8 cellular contexts compared by ENCODE assay signal in genomic region chr16:80027007-80027965, GRCh38.
A peak's percentile ranks its signal among the peaks of the same experiment; 100 is the strongest.
DNase-seq lines count a peak whose midpoint lies in the region; ATAC-seq, FAIRE-seq and TF ChIP-seq lines count a peak whose summit lies in the region.

No MANE protein-coding gene starts in this region.

- peak overlapping the region; percentile 59; the same call in 2 of the 3 replicates for H3K27ac ChIP-seq in K562 (ENCODE audit: extremely low read depth, low read depth, low read length)

- H2AFZ ChIP-seq in K562 (ENCODE audit: low read depth, low read length): peak overlapping the region; percentile 86

- peak; percentile 91 for FAIRE-seq in K562 (lab: Jason Lieb, UNC)

- DNase-seq in NCI-H345 (lab: John Stamatoyannopoulos, UW): peak; percentile 27
- DNase-seq in NCI-H345 treated with DMSO at 0.1 percent for 48 hours (lab: John Stamatoyannopoulos, UW; ENCODE audit: unreplicated experiment): no peak
- DNase-seq in T-helper 2 cell treated with Interferon-gamma antibody and Interleukin-4, amounts not matched to agents 5 μg/mL and 100 μg/mL, for 36 hours (ENCODE audit: low spot score): peak; percentile 50
- DNase-seq in K562 (ENCODE audit: extremely low read depth in 1 of 4, low spot score in 3 of 4): peak; percentile 76 to 90 (median 80)
- peak; percentile 93 for DNase-seq in kidney epithelial cell (ENCODE audit: low read depth)
- peak; percentile 27 to 36 (median 30) for DNase-seq in stimulated activated CD4-positive, alpha-beta T cell treated with anti-CD3 and anti-CD28 coated beads, TNF-alpha, amount 100 ng/mL, for 48 hours (ENCODE audit: low read depth in 3 of 3)
- DNase-seq in GM10266 (ENCODE audit: extremely low spot score): no peak

- H3K36me3 Mint-ChIP-seq in T-helper 2 cell treated with Interferon-gamma antibody and Interleukin-4, amounts not matched to agents 5 μg/mL and 100 μg/mL, for 36 hours (ENCODE audit: low read depth): no peaks in the 10 kb centered on the region

- no peaks in the 10 kb centered on the region for H3K9me3 ChIP-seq in K562 (replicated peaks; ENCODE audit: control insufficient read depth, insufficient read depth, low read depth, low read length)

- no peak for TF ChIP-seq POLR2A in K562 (conservative IDR thresholded peaks at IDR 0.05)

- 15% methylated on average over 20 of the region's 20 CpGs for WGBS in K562 (ENCODE audit: insufficient coverage, low coverage, missing lambda C conversion rate)

- peak overlapping the region; percentile 67 for H3K4me2 ChIP-seq in K562 (ENCODE audit: insufficient read depth, low read length)

- H3K4me3 Mint-ChIP-seq in T-helper 2 cell treated with Interferon-gamma antibody and Interleukin-4, amounts not matched to agents 5 μg/mL and 100 μg/mL, for 36 hours: peak overlapping the region; percentile 50

- peaks cover 10% of the 10 kb centered on the region for H3K4me1 Mint-ChIP-seq in T-helper 2 cell treated with Interferon-gamma antibody and Interleukin-4, amounts not matched to agents 5 μg/mL and 100 μg/mL, for 36 hours (ENCODE audit: low read depth)

- no peaks in the 10 kb centered on the region for H3K9me3 Mint-ChIP-seq in T-helper 2 cell treated with Interferon-gamma antibody and Interleukin-4, amounts not matched to agents 5 μg/mL and 100 μg/mL, for 36 hours

- no peaks in the 10 kb centered on the region for H3K79me2 ChIP-seq in K562 (ENCODE audit: control insufficient read depth, insufficient read depth, low read length)

- H3K27me3 ChIP-seq in K562 (ENCODE audit: control insufficient read depth in 2 of 2, insufficient read depth in 2 of 2, low read length in 2 of 2): no peaks in the 10 kb centered on the region
- H3K27me3 ChIP-seq in kidney epithelial cell (ENCODE audit: control insufficient read depth, insufficient read depth, low read length): no peaks in the 10 kb centered on the region

- intact Hi-C loops in K562 (cut with micrococcal nuclease): no loop called here

- CTCF ChIA-PET in K562 (lab: Yijun Ruan, JAX; ENCODE audit: low intra/inter-chr PET ratio): no interaction called here

- no peaks in the 10 kb centered on the region for H3K9me1 ChIP-seq in K562 (ENCODE audit: control insufficient read depth, insufficient read depth, low read length)

- 0 out of 4 replicates have a peak, but pooled peaks of 1 of the 2 experiments have one; percentile 21 for TF ChIP-seq RAD21 in K562 (CRISPR knock-in tag; conservative IDR thresholded peaks at IDR 0.05 in 1 of 2, IDR thresholded peaks at IDR 0.05 in 1 of 2)

- peaks cover 4% of the 10 kb centered on the region for H3K27me3 Mint-ChIP-seq in T-helper 2 cell treated with Interferon-gamma antibody and Interleukin-4, amounts not matched to agents 5 μg/mL and 100 μg/mL, for 36 hours (ENCODE audit: low read depth)

- H3K4me1 ChIP-seq in K562 (replicated peaks in 1 of 2; ENCODE audit: control insufficient read depth in 2 of 2, insufficient read depth in 2 of 2, low read length in 2 of 2): peaks cover 5 to 22% of the 10 kb centered on the region in 2 experiments

- H3K4me3 ChIP-seq in K562 (no peak overlapping the region), kidney epithelial cell (ENCODE audit: low read depth, low read length) (no peak overlapping the region)

- ATAC-seq in HG03439 (IDR thresholded peaks at IDR 0.05; ENCODE audit: unreplicated experiment) (peak; percentile 49), K562 (peak; percentile 97)

- TF ChIP-seq CTCF in K562 (IDR thresholded peaks at IDR 0.05 in 2 of 3, conservative IDR thresholded peaks at IDR 0.05 in 1 of 3; ENCODE audit: insufficient read depth in 2 of 3, low read depth in 1 of 3, low read length in 3 of 3): no peak
- TF ChIP-seq CTCF in kidney epithelial cell (IDR thresholded peaks at IDR 0.05; ENCODE audit: insufficient read depth, low read length, poor library complexity, severe bottlenecking): no peak
- TF ChIP-seq CTCF in GM10266 (IDR thresholded peaks at IDR 0.05; ENCODE audit: control insufficient read depth, insufficient read depth, low read depth, missing control alignments): no peak

- no peak overlapping the region for H3K27ac Mint-ChIP-seq in T-helper 2 cell treated with Interferon-gamma antibody and Interleukin-4, amounts not matched to agents 5 μg/mL and 100 μg/mL, for 36 hours

- H3K36me3 ChIP-seq in K562 (ENCODE audit: control insufficient read depth, insufficient read depth, low read length) (no peaks in the 10 kb centered on the region), kidney epithelial cell (ENCODE audit: control insufficient read depth, insufficient read depth, low read length) (no peaks in the 10 kb centered on the region)

- H4K20me1 ChIP-seq in K562 (replicated peaks; ENCODE audit: control insufficient read depth, insufficient read depth, low read length): no peaks in the 10 kb centered on the region

- POLR2A ChIA-PET in K562 (lab: Yijun Ruan, JAX): interaction anchor here (0.5 to 1.5 kb wide), 7 partner anchors 9 to 127 kb away, joined by 3 to 8 read pairs (median 3); no protein-coding TSS in a partner anchor

- peak overlapping the region; percentile 32 to 78; a peak in 3 of 4 replicates for H3K9ac ChIP-seq in K562 (ENCODE audit: insufficient read depth in 1 of 2, low read depth in 2 of 2, low read length in 2 of 2)

- peak; percentile 73; the same call in 1 of the 2 replicates for TF ChIP-seq EP300 in K562 (IDR thresholded peaks at IDR 0.05; ENCODE audit: low read length)

- BruUV-seq in K562 (replicated peaks; lab: Mats Ljungman, UMichigan): no TSS peak

- in situ Hi-C loops in K562 (cut with MboI): no loop called here

TF ChIP-seq in K562, 482 proteins besides CTCF, POLR2A, EP300 and RAD21 (continues in another document):
- TF ChIP-seq TSHZ1 (CRISPR knock-in tag; IDR thresholded peaks at IDR 0.05) (no peak), ESRRA (IDR thresholded peaks at IDR 0.05; ENCODE audit: borderline replicate concordance, low read depth) (no peak), ZBTB17 (CRISPR knock-in tag; IDR thresholded peaks at IDR 0.05) (peak; percentile 63; the same call in 1 of the 2 replicates), UBTF (IDR thresholded peaks at IDR 0.05; ENCODE audit: borderline replicate concordance in 1 of 2, low read depth in 2 of 2, low read length in 2 of 2) (no peak), ATF3 (IDR thresholded peaks at IDR 0.05) (peak; percentile 99), ATF3 (CRISPR knock-in tag; conservative IDR thresholded peaks at IDR 0.05) (peak; percentile 88), PCBP1 (IDR thresholded peaks at IDR 0.05; ENCODE audit: low read depth, low read length, poor library complexity, severe bottlenecking) (no peak), FOXA1 (IDR thresholded peaks at IDR 0.05; ENCODE audit: borderline replicate concordance) (no peak), THRAP3 (IDR thresholded peaks at IDR 0.05; ENCODE audit: borderline replicate concordance) (no peak), EP400 (IDR thresholded peaks at IDR 0.05) (peak; percentile 27; the same call in 1 of the 2 replicates), ZNF780A (CRISPR knock-in tag; IDR thresholded peaks at IDR 0.05) (no peak), CBFA2T3 (IDR thresholded peaks at IDR 0.05) (peak; percentile 73), ETV5 (CRISPR knock-in tag; IDR thresholded peaks at IDR 0.05; ENCODE audit: low read depth) (0 out of 2 replicates have a peak, but pooled peaks have one; percentile 33)

Comparison
In these comparisons a context has a peak if more than half of its experiments do, and no peak if none do; other contexts are left out.
1. DNase-seq: peak in NCI-H345 (single experiment), T-helper 2 cell treated with Interferon-gamma antibody and Interleukin-4, amounts not matched to agents 5 μg/mL and 100 μg/mL, for 36 hours (single experiment), K562 (4 of 4), kidney epithelial cell (single experiment) and stimulated activated CD4-positive, alpha-beta T cell treated with anti-CD3 and anti-CD28 coated beads, TNF-alpha, amount 100 ng/mL, for 48 hours (3 of 3); none in NCI-H345 treated with DMSO at 0.1 percent for 48 hours (single experiment) and GM10266 (single experiment).